Comparison of ENCODE assay signal across 28 cellular contexts in genomic region chr4:165010991-165011390, GRCh38. TPM values are rescaled to one million over a fixed set of nuclear protein-coding genes. Genes with fewer than 3 reads are reported as not detected.
DNase-seq lines count a peak whose midpoint lies in the region; FAIRE-seq and TF ChIP-seq lines count a peak whose summit lies in the region.
"Had no signal": no experiment of that assay in that cellular context is flagged by ENCODE, and none has a peak within 500 bp of the region (broad histone marks: within the 10 kb centered on the region; RNA-seq: fewer than 3 reads in every experiment).

No MANE protein-coding gene starts in this region.

- no peak overlapping the region for H3K4me3 ChIP-seq in OCI-LY3 (ENCODE audit: low read length)
- H3K4me3 ChIP-seq: A549, BLaER1, GM12878 had no signal

- no peak overlapping the region for H3K27ac ChIP-seq in OCI-LY3 (ENCODE audit: low read length)
- H3K27ac ChIP-seq: 22Rv1, A549, BLaER1 had no signal

- intact Hi-C loops in cardiac septum (cut with DNase I): no loop called here

- no peak overlapping the region for H3K4me3 Mint-ChIP-seq in glutamatergic neuron (ENCODE audit: unreplicated experiment)
- H3K4me3 Mint-ChIP-seq: CD14-positive monocyte; CD4-positive, alpha-beta memory T cell; CD4-positive, CD25-positive, alpha-beta regulatory T cell; CD8-positive, alpha-beta memory T cell had no signal

- peak overlapping the region; percentile 10 for H3K27ac Mint-ChIP-seq in glutamatergic neuron (ENCODE audit: unreplicated experiment)
- H3K27ac Mint-ChIP-seq: CD14-positive monocyte; CD4-positive, alpha-beta memory T cell; CD4-positive, CD25-positive, alpha-beta regulatory T cell had no signal

- FAIRE-seq in HTR-8/SVneo (lab: Jason Lieb, UNC): peak; percentile 20
- FAIRE-seq: A549, GM12878, GM12892, GM18507 had no signal

- no peak for TF ChIP-seq CTCF in OCI-LY3 (IDR thresholded peaks at IDR 0.05; ENCODE audit: low read depth, low read length)
- TF ChIP-seq CTCF in glutamatergic neuron (IDR thresholded peaks at IDR 0.05; ENCODE audit: partially characterized antibody, unreplicated experiment): no peak

- no peaks in the 10 kb centered on the region for H3K9me3 ChIP-seq in OCI-LY3 (ENCODE audit: insufficient read depth, low read length)
- H3K9me3 ChIP-seq: A549, BE2C, BLaER1 had no signal

- H3K27me3 Mint-ChIP-seq in glutamatergic neuron (ENCODE audit: unreplicated experiment): peaks cover 7% of the 10 kb centered on the region

- H2AFZ ChIP-seq in OCI-LY3 (ENCODE audit: low read depth, low read length): 0 out of 2 replicates have a peak overlapping the region, but pooled peaks have one; percentile 6

- H3K9ac ChIP-seq in OCI-LY3 (ENCODE audit: low read length): no peak overlapping the region
- H3K9ac ChIP-seq: BLaER1 had no signal

- 0 out of 2 replicates have a peak, but pooled peaks cover 9% of the 10 kb centered on the region for H3K27me3 ChIP-seq in OCI-LY3 (ENCODE audit: low read depth, low read length)
- H3K27me3 ChIP-seq: BLaER1 had no signal

- H4K20me1 ChIP-seq in OCI-LY3 (ENCODE audit: insufficient read depth, low read length): no peaks in the 10 kb centered on the region
- H4K20me1 ChIP-seq: BLaER1 had no signal

- no peaks in the 10 kb centered on the region for H3K4me1 ChIP-seq in OCI-LY3 (ENCODE audit: low read length)
- H3K4me1 ChIP-seq: A549, BE2C, BLaER1 had no signal

- H3K36me3 Mint-ChIP-seq in glutamatergic neuron (ENCODE audit: unreplicated experiment): no peaks in the 10 kb centered on the region
- H3K36me3 Mint-ChIP-seq: CD14-positive monocyte; CD4-positive, alpha-beta memory T cell; CD4-positive, CD25-positive, alpha-beta regulatory T cell; CD8-positive, alpha-beta memory T cell had no signal

- no peak overlapping the region for H3K4me2 ChIP-seq in OCI-LY3 (ENCODE audit: low read length)
- H3K4me2 ChIP-seq: A549, BLaER1 had no signal

- no peaks in the 10 kb centered on the region for H3K79me2 ChIP-seq in OCI-LY3 (ENCODE audit: low read length)

- DNase-seq in HTR-8/SVneo (ENCODE audit: insufficient read length, low spot score) (no peak), glutamatergic neuron (no peak), AG08396 (ENCODE audit: low spot score) (no peak), cardiac septum (ENCODE audit: low spot score) (no peak), hypothalamus (lab: John Stamatoyannopoulos, UW) (no peak)
- DNase-seq: BE2C; C1 segment of cervical spinal cord; CD4-positive, alpha-beta memory T cell; CD4-positive, CD25-positive, alpha-beta regulatory T cell; CD8-positive, alpha-beta memory T cell; COR-L47; DMS 273 treated with DMSO at 0.1 percent for 48 hours; DMS153; DMS53; DMS79; DND-41; GDM1 had no signal

- H3K9me3 Mint-ChIP-seq in glutamatergic neuron (ENCODE audit: unreplicated experiment): peaks cover 7% of the 10 kb centered on the region
- H3K9me3 Mint-ChIP-seq: CD8-positive, alpha-beta memory T cell had no signal

- peaks cover 15% of the 10 kb centered on the region for H3K4me1 Mint-ChIP-seq in glutamatergic neuron (ENCODE audit: low read depth, unreplicated experiment)
- H3K4me1 Mint-ChIP-seq: CD14-positive monocyte; CD4-positive, alpha-beta memory T cell had no signal

- no peaks in the 10 kb centered on the region for H3K36me3 ChIP-seq in OCI-LY3 (replicated peaks; ENCODE audit: low read depth, low read length)
- H3K36me3 ChIP-seq: BE2C, BLaER1 had no signal

RNA-seq across cellular contexts. Expression of gene TRIM60, which starts 20.8 kb away (rescaled TPM):
- total RNA-seq in glutamatergic neuron (ENCODE audit: unreplicated experiment) (not detected), cardiac septum (not detected)
- total RNA-seq: A172; CD4-positive, alpha-beta memory T cell; CD4-positive, CD25-positive, alpha-beta regulatory T cell; CD8-positive, alpha-beta memory T cell; Daoy; G401; GM12878 had no signal

RNA-seq across cellular contexts. Expression of gene TRIM61, which starts 33.5 kb away (rescaled TPM):
- total RNA-seq in glutamatergic neuron (ENCODE audit: unreplicated experiment) (0.34 TPM), cardiac septum (1.5 TPM)
- total RNA-seq: A172, Daoy, G401 had no signal

RNA-seq across cellular contexts. Expression of gene TRIM75, which starts 42.7 kb away (rescaled TPM):
- total RNA-seq in glutamatergic neuron (ENCODE audit: unreplicated experiment) (0.29 TPM), cardiac septum (not detected)
- total RNA-seq: A172; CD4-positive, alpha-beta memory T cell; CD4-positive, CD25-positive, alpha-beta regulatory T cell; CD8-positive, alpha-beta memory T cell; Daoy; G401; GM12878 had no signal
